Comparison of ENCODE assay signal across 22 cellular contexts in the genomic region with DNA sequence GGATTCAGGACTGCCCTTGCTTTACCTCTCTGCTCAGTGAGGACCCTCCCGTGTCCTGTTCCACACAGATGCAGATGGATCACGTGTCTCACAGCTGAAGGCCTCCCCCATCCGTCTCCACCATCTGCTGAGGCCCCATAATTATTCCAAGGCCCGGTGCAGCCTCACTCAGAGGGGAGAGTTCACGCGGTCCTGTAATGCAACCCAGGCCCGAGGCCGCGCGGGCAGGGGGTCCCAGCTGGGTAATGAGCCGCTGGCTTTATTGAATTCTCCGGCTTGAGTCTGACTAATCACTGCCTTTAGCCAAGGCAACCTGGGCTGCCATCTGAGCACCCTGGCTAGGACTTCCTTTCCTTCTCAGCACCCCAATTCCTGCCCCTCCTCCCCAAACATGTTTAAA. TPM values are rescaled to one million over a fixed set of nuclear protein-coding genes. Genes with fewer than 3 reads are reported as not detected.
A peak's percentile ranks its signal among the peaks of the same experiment; 100 is the strongest.
DNase-seq lines count a peak whose midpoint lies in the region; ATAC-seq and TF ChIP-seq lines count a peak whose summit lies in the region.
"Had no signal": no experiment of that assay in that cellular context is flagged by ENCODE, and none has a peak within 500 bp of the region (broad histone marks: within the 10 kb centered on the region; RNA-seq: fewer than 3 reads in every experiment).

No MANE protein-coding gene starts in this region.

- POLR2A ChIA-PET in T-cell (lab: Charles Lee), result no interaction called here

- CTCF ChIA-PET in activated naive CD4-positive, alpha-beta T cell treated with anti-CD3 and anti-CD28 coated beads, Interleukin-2, amount 10 ng/mL, durations not matched to agents 7 days and 5 days (lab: Charles Lee), result interaction anchor here (1.1 to 1.5 kb wide), 2 partner anchors 11 to 48 kb away, joined by 5 read pairs; no protein-coding TSS in a partner anchor
- CTCF ChIA-PET in T-cell (lab: Charles Lee), result no interaction called here

- no peak overlapping the region for H4K5ac ChIP-seq in mesendoderm (ENCODE audit: low read length)

- no peak overlapping the region for H2BK5ac ChIP-seq in mesendoderm (ENCODE audit: low read length)

- no peak overlapping the region for H4K8ac ChIP-seq in mesendoderm (ENCODE audit: low read depth, low read length)

- H3K4me3 Mint-ChIP-seq in activated naive CD4-positive, alpha-beta T cell treated with anti-CD3 and anti-CD28 coated beads, Interleukin-2, amount 10 ng/mL, durations not matched to agents 7 days and 5 days, result no peak overlapping the region
- no peak overlapping the region for H3K4me3 Mint-ChIP-seq in T-cell
- H3K4me3 Mint-ChIP-seq: activated CD4-positive, alpha-beta T cell treated with anti-CD3 and anti-CD28 coated beads for 36 hours; naive thymus-derived CD8-positive, alpha-beta T cell had no signal

- H3K4me2 ChIP-seq in mesendoderm (ENCODE audit: low read length), result no peak overlapping the region
- H3K4me2 ChIP-seq: A549 had no signal

- H2BK15ac ChIP-seq in mesendoderm (replicated peaks; ENCODE audit: low read depth), result no peak overlapping the region

- DNase-seq in activated naive CD4-positive, alpha-beta T cell treated with anti-CD3 and anti-CD28 coated beads, Interleukin-2, amount 10 ng/mL, durations not matched to agents 7 days and 5 days, result peak; percentile 3
- no peak for DNase-seq in activated naive CD4-positive, alpha-beta T cell treated with anti-CD3 and anti-CD28 coated beads, Interleukin-2, amount 50 U/mL, for 72 hours (ENCODE audit: low spot score in 2 of 2)
- DNase-seq in astrocyte of the spinal cord (ENCODE audit: low read depth, low spot score) (peak; percentile 39), mesendoderm (no peak), T-cell (no peak), NCI-H2196 (lab: John Stamatoyannopoulos, UW; ENCODE audit: unreplicated experiment) (no peak), left ventricle myocardium superior (no peak)
- DNase-seq: activated CD4-positive, alpha-beta T cell treated with anti-CD3 and anti-CD28 coated beads for 36 hours; C1 segment of cervical spinal cord; naive thymus-derived CD8-positive, alpha-beta T cell; NCI-H1436 treated with DMSO at 0.1 percent for 48 hours; psoas muscle; stimulated activated naive CD4-positive, alpha-beta T cell; trophoblast cell had no signal

- no peak overlapping the region for H2AK5ac ChIP-seq in mesendoderm (ENCODE audit: low read length)

- TF ChIP-seq CTCF in astrocyte of the spinal cord (IDR thresholded peaks at IDR 0.05; ENCODE audit: low read depth, low read length), result no peak

- no peaks in the 10 kb centered on the region for H3K79me1 ChIP-seq in mesendoderm (ENCODE audit: low read length)

- no peak overlapping the region for H2BK120ac ChIP-seq in mesendoderm (ENCODE audit: low read depth, low read length)

- in situ Hi-C loops in astrocyte of the spinal cord (cut with HindIII; ENCODE audit: low sequenced_read_pairs), result no loop called here

- H3K4me1 ChIP-seq in mesendoderm (ENCODE audit: control insufficient read depth, low read depth, low read length), result peaks cover 7% of the 10 kb centered on the region
- H3K4me1 ChIP-seq: A549 had no signal

- H3K4me1 Mint-ChIP-seq in activated naive CD4-positive, alpha-beta T cell treated with anti-CD3 and anti-CD28 coated beads, Interleukin-2, amount 10 ng/mL, durations not matched to agents 7 days and 5 days, result no peaks in the 10 kb centered on the region
- peaks cover 0 to 5% (median 0%) of the 10 kb centered on the region in 3 donors for H3K4me1 Mint-ChIP-seq in T-cell

- no peak overlapping the region for H3K23ac ChIP-seq in mesendoderm (ENCODE audit: low read length)

- intact Hi-C loops in left ventricle myocardium superior (cut with micrococcal nuclease), result no loop called here

- no peak overlapping the region for H3K4ac ChIP-seq in mesendoderm (ENCODE audit: low read depth, low read length)

- H3K27me3 Mint-ChIP-seq in activated naive CD4-positive, alpha-beta T cell treated with anti-CD3 and anti-CD28 coated beads, Interleukin-2, amount 10 ng/mL, durations not matched to agents 7 days and 5 days, result peaks cover 61% of the 10 kb centered on the region
- H3K27me3 Mint-ChIP-seq in T-cell, result peaks cover 22 to 27% of the 10 kb centered on the region in 2 donors

- no peak for ATAC-seq in activated naive CD4-positive, alpha-beta T cell treated with anti-CD3 and anti-CD28 coated beads, Interleukin-2, amount 50 U/mL, for 72 hours
- ATAC-seq in T-cell (replicated peaks in 1 of 4), result no peak
- ATAC-seq in left ventricle myocardium superior, result no peak
- no peak for ATAC-seq in HG02642 (IDR thresholded peaks at IDR 0.05; ENCODE audit: poor library complexity, unreplicated experiment)
- ATAC-seq: A549; activated CD4-positive, alpha-beta T cell treated with anti-CD3 and anti-CD28 coated beads for 36 hours; naive thymus-derived CD8-positive, alpha-beta T cell; Panc1; psoas muscle had no signal

- H3K27ac Mint-ChIP-seq in activated naive CD4-positive, alpha-beta T cell treated with anti-CD3 and anti-CD28 coated beads, Interleukin-2, amount 10 ng/mL, durations not matched to agents 7 days and 5 days, result no peak overlapping the region
- no peak overlapping the region for H3K27ac Mint-ChIP-seq in activated naive CD4-positive, alpha-beta T cell treated with anti-CD3 and anti-CD28 coated beads, Interleukin-2, amount 50 U/mL, for 72 hours
- H3K27ac Mint-ChIP-seq in T-cell, result no peak overlapping the region
- H3K27ac Mint-ChIP-seq: activated CD4-positive, alpha-beta T cell treated with anti-CD3 and anti-CD28 coated beads for 36 hours; naive thymus-derived CD8-positive, alpha-beta T cell had no signal

- H3K36me3 ChIP-seq in mesendoderm (ENCODE audit: control insufficient read depth, insufficient read depth, low read length), result no peaks in the 10 kb centered on the region
- H3K36me3 ChIP-seq: HAP-1 had no signal

- H3K27ac ChIP-seq in mesendoderm (ENCODE audit: low read depth, low read length), result no peak overlapping the region
- H3K27ac ChIP-seq: A549, coronary artery, psoas muscle had no signal

- H3K79me2 ChIP-seq in mesendoderm (ENCODE audit: control insufficient read depth, insufficient read depth, low read length), result no peaks in the 10 kb centered on the region

- H3K4me3 ChIP-seq in astrocyte of the spinal cord (ENCODE audit: low read depth, low read length) (no peak overlapping the region), mesendoderm (ENCODE audit: low read length) (no peak overlapping the region)
- H3K4me3 ChIP-seq: A549, coronary artery, HAP-1, psoas muscle had no signal

- peak overlapping the region; percentile 27 for H3K9ac ChIP-seq in mesendoderm (ENCODE audit: low read length)

- peaks cover 2% of the 10 kb centered on the region for H3K36me3 Mint-ChIP-seq in activated naive CD4-positive, alpha-beta T cell treated with anti-CD3 and anti-CD28 coated beads, Interleukin-2, amount 10 ng/mL, durations not matched to agents 7 days and 5 days
- no peaks in the 10 kb centered on the region for H3K36me3 Mint-ChIP-seq in activated naive CD4-positive, alpha-beta T cell treated with anti-CD3 and anti-CD28 coated beads, Interleukin-2, amount 50 U/mL, for 72 hours
- no peaks in the 10 kb centered on the region for H3K36me3 Mint-ChIP-seq in T-cell
- H3K36me3 Mint-ChIP-seq: naive thymus-derived CD8-positive, alpha-beta T cell had no signal

- no peaks in the 10 kb centered on the region for H3K27me3 ChIP-seq in mesendoderm (ENCODE audit: insufficient read depth, low read length, poor library complexity)

- H3K18ac ChIP-seq in mesendoderm (ENCODE audit: low read length), result no peak overlapping the region

- peak overlapping the region; percentile 34 for H3K56ac ChIP-seq in mesendoderm (ENCODE audit: low read length)

- no CpG with 5 or more reads among the region's 12 CpGs for WGBS in mesendoderm (ENCODE audit: extremely low coverage, insufficient coverage, low lambda C conversion rate)

- no peaks in the 10 kb centered on the region for H3K9me3 Mint-ChIP-seq in activated naive CD4-positive, alpha-beta T cell treated with anti-CD3 and anti-CD28 coated beads, Interleukin-2, amount 10 ng/mL, durations not matched to agents 7 days and 5 days
- H3K9me3 Mint-ChIP-seq in activated naive CD4-positive, alpha-beta T cell treated with anti-CD3 and anti-CD28 coated beads, Interleukin-2, amount 50 U/mL, for 72 hours, result no peaks in the 10 kb centered on the region
- H3K9me3 Mint-ChIP-seq in T-cell, result no peaks in the 10 kb centered on the region
- H3K9me3 Mint-ChIP-seq: naive thymus-derived CD8-positive, alpha-beta T cell had no signal

RNA-seq across cellular contexts. Expression of a gene that starts 4.4 kb away (rescaled TPM):
- not detected for total RNA-seq in activated naive CD4-positive, alpha-beta T cell treated with anti-CD3 and anti-CD28 coated beads, Interleukin-2, amount 50 U/mL, for 72 hours
- polyA plus RNA-seq in mesendoderm (2013, experiment 1 of 2), result 0.01 TPM
- polyA plus RNA-seq in mesendoderm (2013, experiment 2 of 2), result 0.01 TPM
- total RNA-seq in T-cell, result not detected
- total RNA-seq in left ventricle myocardium superior, result 0.07 TPM
- total RNA-seq: activated CD4-positive, alpha-beta T cell treated with anti-CD3 and anti-CD28 coated beads for 36 hours; LHCN-M2; lung microvascular endothelial cell; naive thymus-derived CD8-positive, alpha-beta T cell; SK-MEL-5 had no signal
- polyA plus RNA-seq: A549; naive thymus-derived CD8-positive, alpha-beta T cell had no signal

RNA-seq across cellular contexts. Expression of a gene that starts 35.2 kb away (rescaled TPM):
- total RNA-seq in activated naive CD4-positive, alpha-beta T cell treated with anti-CD3 and anti-CD28 coated beads, Interleukin-2, amount 50 U/mL, for 72 hours, result 10 to 100 TPM; 25.7 to 85.5 TPM
- polyA plus RNA-seq in mesendoderm (2013, experiment 1 of 2), result 9.4 TPM
- polyA plus RNA-seq in mesendoderm (2013, experiment 2 of 2), result 9.3 TPM
- total RNA-seq in T-cell, result 100 to 1,000 TPM in 2 of 5 donors, 10 to 100 TPM in 3; 75.4 to 310 (median 92.6) TPM
- 107 TPM for total RNA-seq in left ventricle myocardium superior

Comparison
In these comparisons a context has a peak if more than half of its experiments do, and no peak if none do; other contexts are left out.
1. DNase-seq: peak in activated naive CD4-positive, alpha-beta T cell treated with anti-CD3 and anti-CD28 coated beads, Interleukin-2, amount 10 ng/mL, durations not matched to agents 7 days and 5 days (single experiment) and astrocyte of the spinal cord (single experiment); none in activated naive CD4-positive, alpha-beta T cell treated with anti-CD3 and anti-CD28 coated beads, Interleukin-2, amount 50 U/mL, for 72 hours (0 of 2), mesendoderm (single experiment), T-cell (0 of 34), NCI-H2196 (single experiment) and left ventricle myocardium superior (single experiment).